1 cellular context compared by ENCODE assay signal in genomic region chr1:227726924-227727599, GRCh38.
TF ChIP-seq lines count a peak whose summit lies in the region.

No MANE protein-coding gene starts in this region.

TF ChIP-seq in HCT116, 20 proteins besides CTCF, POLR2A, EP300 and RAD21:
- TF ChIP-seq YY1 (IDR thresholded peaks at IDR 0.05; ENCODE audit: extremely low read depth, insufficient replicate concordance, low read depth, low read length) = no peak
- no peak for TF ChIP-seq ZBTB33 (IDR thresholded peaks at IDR 0.05; ENCODE audit: extremely low read depth, insufficient replicate concordance, low read length)
- no peak for TF ChIP-seq JUND (IDR thresholded peaks at IDR 0.05)
- no peak for TF ChIP-seq SRF (IDR thresholded peaks at IDR 0.05; ENCODE audit: low read depth)
- no peak for TF ChIP-seq ATF3 (IDR thresholded peaks at IDR 0.05)
TF ChIP-seq in HCT116: peak in this region for 0.
